Comparison of ENCODE assay signal across 8 cellular contexts in genomic region chr16:12739738-12740137, GRCh38.
"Had no signal": no experiment of that assay in that cellular context is flagged by ENCODE, and none has a peak within 500 bp of the region (broad histone marks: within the 10 kb centered on the region; RNA-seq: fewer than 3 reads in every experiment).

No MANE protein-coding gene starts in this region.

- H3K4me2 ChIP-seq: GM23338 had no signal

- H3K4me1 ChIP-seq: HAP-1 had no signal

- ATAC-seq: HCT116 had no signal

- H3K36me3 ChIP-seq: HAP-1 had no signal

- H2AFZ ChIP-seq: GM23338 had no signal

- H3K4me3 Mint-ChIP-seq: GM23338 had no signal

- H3K27ac Mint-ChIP-seq: GM23338 had no signal

- H3K27ac ChIP-seq: HL-60 had no signal

- DNase-seq: H7, IMR-90, KG1 had no signal

- H3K4me3 ChIP-seq: GM23338, HAP-1 had no signal

- FAIRE-seq: HTR-8/SVneo had no signal

- H3K9me3 ChIP-seq: HAP-1 had no signal
